In the genomic region with DNA sequence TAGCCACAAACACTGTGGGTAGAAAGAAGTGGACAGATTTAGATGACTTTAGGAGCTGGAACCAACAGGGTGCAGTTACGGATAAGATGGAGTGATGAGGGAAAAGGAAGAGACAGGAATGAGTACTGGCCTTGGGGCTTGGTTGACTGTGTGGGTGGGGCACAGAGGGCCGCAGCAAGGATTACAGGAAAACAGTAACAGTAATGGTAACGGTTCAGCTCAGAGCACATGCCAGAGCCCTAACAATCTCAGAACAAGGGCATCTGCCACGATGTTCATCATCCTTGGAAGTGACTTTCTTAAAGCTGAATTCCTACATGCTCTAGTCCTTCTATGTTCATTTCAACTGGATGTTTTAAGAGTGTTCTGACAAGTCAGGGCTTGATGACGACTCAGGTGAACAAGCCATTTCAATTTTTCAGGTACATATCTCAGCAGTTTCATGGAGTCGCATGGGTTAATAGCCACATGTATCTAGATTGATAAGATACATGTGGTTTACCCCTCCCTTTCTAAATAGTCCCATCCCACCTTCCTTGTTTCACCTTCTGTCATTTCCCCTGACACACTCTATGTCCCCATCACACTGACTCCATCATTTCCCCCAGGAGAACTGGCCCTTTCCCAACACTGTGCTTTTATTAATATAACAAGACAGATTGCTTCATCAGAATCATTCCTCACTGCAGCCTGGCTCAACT, we compare ENCODE assay signal across 17 cellular contexts.
DNase-seq lines count a peak whose midpoint lies in the region; ATAC-seq, FAIRE-seq and TF ChIP-seq lines count a peak whose summit lies in the region.
"Had no signal": no experiment of that assay in that cellular context is flagged by ENCODE, and none has a peak within 500 bp of the region (broad histone marks: within the 10 kb centered on the region; RNA-seq: fewer than 3 reads in every experiment).

No MANE protein-coding gene starts in this region.

- 0% methylated on average over 4 of the region's 6 CpGs for WGBS in mammary epithelial cell (ENCODE audit: low coverage, missing lambda C conversion rate)
- 95% methylated on average over 6 of the region's 6 CpGs for WGBS in HepG2 (ENCODE audit: low lambda C conversion rate)
- WGBS in spleen, 5 donors: 84 to 95% (median 88%) methylated on average over 6 of the region's 6 CpGs

- H3K4me2 ChIP-seq in mammary epithelial cell (ENCODE audit: insufficient read depth, low read depth, low read length) (peak overlapping the region; percentile 55), HepG2 (ENCODE audit: low read depth, low read length) (no peak overlapping the region), osteoblast (ENCODE audit: insufficient read depth, low read length) (no peak overlapping the region)

- H3K4me1 ChIP-seq in mammary epithelial cell (ENCODE audit: insufficient read depth, low read length): peaks cover 24% of the 10 kb centered on the region
- no peaks in the 10 kb centered on the region for H3K4me1 ChIP-seq in HepG2 (ENCODE audit: insufficient read depth, low read length)
- no peaks in the 10 kb centered on the region for H3K4me1 ChIP-seq in osteoblast (ENCODE audit: insufficient read depth, low read length)
- H3K4me1 ChIP-seq in spleen: peaks cover 0 to 3% (median 0%) of the 10 kb centered on the region in 6 donors
- H3K4me1 ChIP-seq: BE2C, pancreas had no signal

- H3K9me3 ChIP-seq in mammary epithelial cell (replicated peaks; ENCODE audit: insufficient read depth, low read length): no peaks in the 10 kb centered on the region
- H3K9me3 ChIP-seq in HepG2 (ENCODE audit: low read length): no peaks in the 10 kb centered on the region
- no peaks in the 10 kb centered on the region for H3K9me3 ChIP-seq in osteoblast (ENCODE audit: low read depth, low read length)
- H3K9me3 ChIP-seq in spleen: no peaks in the 10 kb centered on the region
- H3K9me3 ChIP-seq: BE2C, pancreas, suprapubic skin had no signal

- intact Hi-C loops in mammary epithelial cell (cut with micrococcal nuclease) (no loop called here), HepG2 (cut with micrococcal nuclease; ENCODE audit: unreplicated experiment) (no loop called here), spleen (cut with DNase I; ENCODE audit: low total_unique reads) (no loop called here)

- TF ChIP-seq POLR2A in HepG2 (IDR thresholded peaks at IDR 0.05; ENCODE audit: insufficient read depth in 1 of 2, low read depth in 2 of 2, low read length in 2 of 2) (no peak), spleen (IDR thresholded peaks at IDR 0.05) (no peak)

- H3K4me3 ChIP-seq in AG10803 (ENCODE audit: low read length): no peak overlapping the region
- H3K4me3 ChIP-seq in mammary epithelial cell (replicated peaks in 1 of 3; ENCODE audit: insufficient read depth in 1 of 3, low read depth in 2 of 3, low read length in 3 of 3): no peak overlapping the region
- H3K4me3 ChIP-seq in HepG2 (replicated peaks in 1 of 3; ENCODE audit: insufficient read depth in 1 of 3, low read depth in 2 of 3, low read length in 3 of 3): no peak overlapping the region
- no peak overlapping the region for H3K4me3 ChIP-seq in osteoblast (ENCODE audit: insufficient read depth, low read length)
- H3K4me3 ChIP-seq in spleen: no peak overlapping the region
- H3K4me3 ChIP-seq: dorsolateral prefrontal cortex, pancreas, suprapubic skin had no signal

- TF ChIP-seq EP300 in HepG2 (IDR thresholded peaks at IDR 0.05; ENCODE audit: low read depth in 2 of 2, low read length in 2 of 2) (no peak), HepG2 (CRISPR knock-in tag; IDR thresholded peaks at IDR 0.05; ENCODE audit: borderline replicate concordance) (no peak)

- BruUV-seq in mammary epithelial cell (replicated peaks; lab: Mats Ljungman, UMichigan): no TSS peak
- no TSS peak for BruUV-seq in HepG2 (replicated peaks; lab: Mats Ljungman, UMichigan)

- H3K36me3 ChIP-seq in mammary epithelial cell (ENCODE audit: insufficient read depth, low read length) (peaks cover 19% of the 10 kb centered on the region), HepG2 (replicated peaks in 1 of 2; ENCODE audit: control insufficient read depth in 1 of 2, insufficient read depth in 2 of 2, low read length in 2 of 2) (peaks cover 20 to 73% of the 10 kb centered on the region in 2 experiments), osteoblast (ENCODE audit: insufficient read depth, low read length) (peaks cover 44% of the 10 kb centered on the region), spleen (peaks cover 0 to 100% (median 68%) of the 10 kb centered on the region in 6 donors)
- H3K36me3 ChIP-seq: BE2C had no signal

- H2AFZ ChIP-seq in mammary epithelial cell (ENCODE audit: low read depth, low read length): peak overlapping the region; percentile 40
- no peak overlapping the region for H2AFZ ChIP-seq in HepG2 (ENCODE audit: low read length)
- H2AFZ ChIP-seq in osteoblast (ENCODE audit: low read length): no peak overlapping the region

- H3K9ac ChIP-seq in mammary epithelial cell (ENCODE audit: insufficient read depth, low read length): no peak overlapping the region
- no peak overlapping the region for H3K9ac ChIP-seq in HepG2 (ENCODE audit: insufficient read depth, low read depth, low read length)

- H3K79me2 ChIP-seq in mammary epithelial cell (ENCODE audit: insufficient read depth, low read length) (peaks cover 3% of the 10 kb centered on the region), HepG2 (ENCODE audit: insufficient read depth, low read length) (no peaks in the 10 kb centered on the region), osteoblast (ENCODE audit: insufficient read depth, low read length) (no peaks in the 10 kb centered on the region)

- peak; percentile 24 for DNase-seq in AG10803 (ENCODE audit: low read depth)
- peak; percentile 24 for DNase-seq in GM03348 (ENCODE audit: low spot score)
- peak; percentile 72 for DNase-seq in mammary epithelial cell
- DNase-seq in HepG2 (ENCODE audit: low spot score): no peak
- no peak for DNase-seq in osteoblast (ENCODE audit: insufficient read length, low spot score, missing footprints)
- no peak for DNase-seq in spleen
- no peak for DNase-seq in stimulated activated CD4-positive, alpha-beta T cell treated with anti-CD3 and anti-CD28 coated beads, Interleukin-15, amount 100 ng/mL, for 24 hours
- DNase-seq: BE2C, NCI-H146, NCI-H524 treated with DMSO at 0.1 percent for 48 hours, OCI-M1, pancreas had no signal

- TF ChIP-seq RAD21 in HepG2 (CRISPR knock-in tag; IDR thresholded peaks at IDR 0.05): no peak

- CTCF ChIA-PET in mammary epithelial cell (lab: Charles Lee; ENCODE audit: low non-redundant PET) (no interaction called here), HepG2 (lab: Yijun Ruan, JAX; ENCODE audit: low intra/inter-chr PET ratio, low total read pairs) (no interaction called here)

- TF ChIP-seq CTCF in AG10803 (conservative IDR thresholded peaks at IDR 0.05; ENCODE audit: low read length) (no peak), mammary epithelial cell (conservative IDR thresholded peaks at IDR 0.05 in 1 of 2, IDR thresholded peaks at IDR 0.05 in 1 of 2; ENCODE audit: extremely low read depth in 1 of 2, insufficient read depth in 1 of 2, low read depth in 1 of 2, low read length in 2 of 2) (no peak), HepG2 (CRISPR knock-in tag; IDR thresholded peaks at IDR 0.05) (no peak), osteoblast (IDR thresholded peaks at IDR 0.05; ENCODE audit: extremely low read depth, low read depth, low read length) (no peak), spleen (IDR thresholded peaks at IDR 0.05 in 8 of 11, conservative IDR thresholded peaks at IDR 0.05 in 3 of 11) (no peak)

- in situ Hi-C loops in mammary epithelial cell (cut with MboI; ENCODE audit: low sequenced_read_pairs in 2 of 2): loop anchor here in 1 of 2 donors (25.0 kb wide), 1 partner anchor 416 kb away; no protein-coding TSS in a partner anchor
- in situ Hi-C loops in HepG2 (cut with HindIII; ENCODE audit: extremely low pct_ligation_motif_present, low pct_unique_long_range_greater_than_20kb): no loop called here

- dilution Hi-C loops in mammary epithelial cell (cut with HindIII; ENCODE audit: low sequenced_read_pairs): no loop called here

- peak overlapping the region; percentile 14 for H3K27ac ChIP-seq in mammary epithelial cell (ENCODE audit: insufficient read depth, low read depth, low read length)
- no peak overlapping the region for H3K27ac ChIP-seq in HepG2 (ENCODE audit: extremely low read length, insufficient read depth, low read length)
- no peak overlapping the region for H3K27ac ChIP-seq in osteoblast (ENCODE audit: low read depth, low read length)
- H3K27ac ChIP-seq in spleen: peak overlapping the region in 1 of 8 donors; percentile 4
- H3K27ac ChIP-seq: dorsolateral prefrontal cortex, pancreas, suprapubic skin had no signal

- H4K20me1 ChIP-seq in mammary epithelial cell (ENCODE audit: insufficient read depth, low read length) (no peaks in the 10 kb centered on the region), HepG2 (ENCODE audit: insufficient read depth, low read length) (no peaks in the 10 kb centered on the region), osteoblast (ENCODE audit: insufficient read depth, low read length) (no peaks in the 10 kb centered on the region)

- H3K27me3 ChIP-seq in mammary epithelial cell (ENCODE audit: insufficient read depth, low read length) (no peaks in the 10 kb centered on the region), HepG2 (ENCODE audit: control insufficient read depth in 1 of 2, insufficient read depth in 2 of 2, low read length in 2 of 2) (no peaks in the 10 kb centered on the region), osteoblast (ENCODE audit: insufficient read depth, low read length) (no peaks in the 10 kb centered on the region), spleen (replicated peaks in 1 of 7) (no peaks in the 10 kb centered on the region)
- H3K27me3 ChIP-seq: BE2C, dorsolateral prefrontal cortex, pancreas, suprapubic skin had no signal

- FAIRE-seq in HepG2 (lab: Jason Lieb, UNC): no peak
- FAIRE-seq: astrocyte, frontal cortex, pancreas had no signal

- ATAC-seq in HepG2: 0 out of 3 replicates have a peak, but pooled peaks have one; percentile 26
- no peak for ATAC-seq in GM21526 (IDR thresholded peaks at IDR 0.05; ENCODE audit: low FRiP score, unreplicated experiment)

- POLR2A ChIA-PET in HepG2 (lab: Yijun Ruan, JAX): no interaction called here

TF ChIP-seq in HepG2, 621 proteins besides CTCF, POLR2A, EP300 and RAD21:
- TF ChIP-seq RBM22 (optimal IDR thresholded peaks at IDR 0.05; ENCODE audit: low read length) (peak; percentile 76), ZNF564 (CRISPR knock-in tag; IDR thresholded peaks at IDR 0.05) (no peak)

Comparison
In these comparisons a context has a peak if more than half of its experiments do, and no peak if none do; other contexts are left out.
1. DNase-seq: peak in AG10803 (single experiment), GM03348 (single experiment) and mammary epithelial cell (single experiment); none in HepG2 (single experiment), osteoblast (single experiment), spleen (single experiment) and stimulated activated CD4-positive, alpha-beta T cell treated with anti-CD3 and anti-CD28 coated beads, Interleukin-15, amount 100 ng/mL, for 24 hours (single experiment).